Comparison of ENCODE assay signal across 10 cellular contexts in genomic region chr2:38178142-38178541, GRCh38.
DNase-seq lines count a peak whose midpoint lies in the region; ATAC-seq, FAIRE-seq and TF ChIP-seq lines count a peak whose summit lies in the region.
"Had no signal": no experiment of that assay in that cellular context is flagged by ENCODE, and none has a peak within 500 bp of the region (broad histone marks: within the 10 kb centered on the region; RNA-seq: fewer than 3 reads in every experiment).

No MANE protein-coding gene starts in this region.

- peaks cover 13% of the 10 kb centered on the region for H3K9me3 Mint-ChIP-seq in type B pancreatic cell

- TF ChIP-seq CTCF in type B pancreatic cell (conservative IDR thresholded peaks at IDR 0.05): no peak

- peaks cover 4% of the 10 kb centered on the region for H3K36me3 Mint-ChIP-seq in type B pancreatic cell

- peaks cover 45% of the 10 kb centered on the region for H3K4me1 Mint-ChIP-seq in type B pancreatic cell (ENCODE audit: unreplicated experiment)

- H3K27me3 Mint-ChIP-seq in type B pancreatic cell: no peaks in the 10 kb centered on the region

- DNase-seq in OCI-M1 (lab: John Stamatoyannopoulos, UW) (peak; percentile 85), fibroblast of gingiva (ENCODE audit: low read depth) (peak; percentile 95), mucosa of gallbladder (ENCODE audit: low spot score) (peak; percentile 52), type B pancreatic cell (ENCODE audit: extremely low spot score, unreplicated experiment) (no peak), HTR-8/SVneo (ENCODE audit: insufficient read length, low spot score) (no peak)
- DNase-seq: NCI-H1048, SJCRH30 had no signal

- peak overlapping the region; percentile 81 for H3K27ac Mint-ChIP-seq in type B pancreatic cell

- no peak for FAIRE-seq in HTR-8/SVneo (lab: Jason Lieb, UNC)

- no peak for ATAC-seq in HG03025 (IDR thresholded peaks at IDR 0.05; ENCODE audit: low FRiP score, unreplicated experiment)
- ATAC-seq in HG03196 (IDR thresholded peaks at IDR 0.05; ENCODE audit: unreplicated experiment): no peak
- no peak for ATAC-seq in HG03439 (IDR thresholded peaks at IDR 0.05; ENCODE audit: unreplicated experiment)

- H3K4me3 Mint-ChIP-seq in type B pancreatic cell: peak overlapping the region; percentile 51

Comparison
In these comparisons a context has a peak if more than half of its experiments do, and no peak if none do; other contexts are left out.
1. DNase-seq: peak in OCI-M1 (single experiment), fibroblast of gingiva (single experiment) and mucosa of gallbladder (single experiment); none in type B pancreatic cell (single experiment) and HTR-8/SVneo (single experiment).